8 cellular contexts compared by ENCODE assay signal in the genomic region with DNA sequence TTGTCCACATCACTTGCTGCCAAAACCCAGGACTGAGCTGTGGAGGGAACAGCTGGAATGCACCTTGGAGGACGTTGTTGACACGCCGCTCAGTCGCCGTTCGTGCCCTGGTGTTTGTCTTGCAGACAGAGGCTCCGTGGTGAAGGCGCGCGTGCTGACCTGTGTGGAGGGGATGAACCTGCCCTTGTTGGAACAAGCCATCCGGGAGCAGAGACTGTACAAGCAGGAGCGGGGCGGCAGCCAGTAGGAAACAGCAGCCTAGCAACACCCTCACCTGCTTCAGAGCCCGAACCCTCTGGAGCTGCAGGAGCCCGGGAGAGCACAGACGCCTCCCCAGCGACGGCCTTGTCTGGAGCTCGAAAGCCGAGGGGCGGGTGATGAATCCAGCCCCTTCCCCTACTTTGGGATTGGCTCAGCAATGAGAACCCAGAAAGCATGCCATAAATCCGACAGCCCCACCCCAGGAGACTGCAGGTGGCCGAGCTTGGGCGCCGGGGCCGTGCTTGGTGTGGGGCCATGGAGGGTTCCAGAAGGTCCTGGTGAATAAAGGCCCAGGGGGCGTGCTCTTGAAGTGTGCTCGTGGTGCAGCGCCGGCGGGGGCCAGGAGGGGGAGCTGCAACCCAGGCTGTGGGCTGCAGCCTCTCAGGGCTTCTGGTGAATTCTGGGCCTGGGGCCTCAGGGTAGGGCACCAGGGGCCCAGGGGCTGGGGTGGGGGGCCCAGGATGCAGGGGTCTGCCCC. TPM values are rescaled to one million over a fixed set of nuclear protein-coding genes. Genes with fewer than 3 reads are reported as not detected.
DNase-seq lines count a peak whose midpoint lies in the region; ATAC-seq and TF ChIP-seq lines count a peak whose summit lies in the region.

No MANE protein-coding gene starts in this region.

- H3K27ac Mint-ChIP-seq in CD14-positive monocyte, result peak overlapping the region in 2 of 7 donors; percentile 14 to 23

- no peaks in the 10 kb centered on the region for H3K27me3 ChIP-seq in kidney epithelial cell (ENCODE audit: control insufficient read depth, insufficient read depth, low read length)

- H3K36me3 Mint-ChIP-seq in CD14-positive monocyte, result peaks cover 29 to 52% of the 10 kb centered on the region in 2 donors

- no peaks in the 10 kb centered on the region for H3K36me3 ChIP-seq in kidney epithelial cell (ENCODE audit: control insufficient read depth, insufficient read depth, low read length)

- no peaks in the 10 kb centered on the region for H3K9me3 Mint-ChIP-seq in CD14-positive monocyte

- ATAC-seq in HG02642 (IDR thresholded peaks at IDR 0.05; ENCODE audit: poor library complexity, unreplicated experiment), result peak; percentile 48
- ATAC-seq in GM21619 (IDR thresholded peaks at IDR 0.05; ENCODE audit: unreplicated experiment), result no peak

- no peak overlapping the region for H3K4me3 Mint-ChIP-seq in CD14-positive monocyte

- TF ChIP-seq CTCF in CD14-positive monocyte (IDR thresholded peaks at IDR 0.05) (peak; percentile 88), astrocyte of the spinal cord (IDR thresholded peaks at IDR 0.05; ENCODE audit: low read depth, low read length) (peak; percentile 92), kidney epithelial cell (IDR thresholded peaks at IDR 0.05; ENCODE audit: insufficient read depth, low read length, poor library complexity, severe bottlenecking) (peak; percentile 91)

- DNase-seq in CD14-positive monocyte (ENCODE audit: low spot score) (no peak), T-helper 2 cell (peak in 4 of 5 experiments; percentile 39 to 72 (median 46)), astrocyte of the spinal cord (ENCODE audit: low read depth, low spot score) (no peak), kidney epithelial cell (ENCODE audit: low read depth) (no peak), T1000 (lab: John Stamatoyannopoulos, UW) (no peak)
- peak; percentile 20 for DNase-seq in stimulated activated CD8-positive, alpha-beta memory T cell treated with anti-CD3 and anti-CD28 coated beads, Interleukin-15, amount 100 ng/mL, for 1 hour (ENCODE audit: low read depth)

- peaks cover 0 to 2% (median 0%) of the 10 kb centered on the region in 3 donors for H3K27me3 Mint-ChIP-seq in CD14-positive monocyte (ENCODE audit: low read depth in 3 of 3)

- intact Hi-C loops in CD14-positive monocyte (cut with micrococcal nuclease), result no loop called here

- in situ Hi-C loops in astrocyte of the spinal cord (cut with HindIII; ENCODE audit: low sequenced_read_pairs), result no loop called here

- peaks cover 20% of the 10 kb centered on the region for H3K4me1 Mint-ChIP-seq in CD14-positive monocyte

- H3K4me3 ChIP-seq in astrocyte of the spinal cord (ENCODE audit: low read depth, low read length) (no peak overlapping the region), kidney epithelial cell (ENCODE audit: low read depth, low read length) (no peak overlapping the region)

RNA-seq across cellular contexts. Expression of gene CDK3, which starts 0.5 kb away (rescaled TPM):
- polyA plus RNA-seq in CD14-positive monocyte, result not detected
- total RNA-seq in kidney epithelial cell, result 7.4 and 11.5 TPM in 2 replicates

RNA-seq across cellular contexts. Expression of gene TEN1, which starts 21.1 kb away (rescaled TPM):
- 10 to 100 TPM; 22.4 to 31.3 TPM for polyA plus RNA-seq in CD14-positive monocyte
- 28.9 and 42.0 TPM in 2 replicates for total RNA-seq in kidney epithelial cell

RNA-seq across cellular contexts. Expression of gene ACOX1, which starts 21.2 kb away (rescaled TPM):
- 10 to 100 TPM; 49.2 to 49.7 TPM for polyA plus RNA-seq in CD14-positive monocyte
- 40.1 and 41.1 TPM in 2 replicates for total RNA-seq in kidney epithelial cell

RNA-seq across cellular contexts. Expression of gene EVPL, which starts 26.9 kb away (rescaled TPM):
- not detected for polyA plus RNA-seq in CD14-positive monocyte
- total RNA-seq in kidney epithelial cell, result 8.5 and 8.8 TPM in 2 replicates

RNA-seq across cellular contexts. Expression of gene FBF1, which starts 59.3 kb away (rescaled TPM):
- under 1 TPM; 0.32 to 0.62 TPM for polyA plus RNA-seq in CD14-positive monocyte
- 3.8 and 7.3 TPM in 2 replicates for total RNA-seq in kidney epithelial cell

Comparison
In these comparisons a context has a peak if more than half of its experiments do, and no peak if none do; other contexts are left out.
1. DNase-seq: peak in T-helper 2 cell (4 of 5) and stimulated activated CD8-positive, alpha-beta memory T cell treated with anti-CD3 and anti-CD28 coated beads, Interleukin-15, amount 100 ng/mL, for 1 hour (single experiment); none in CD14-positive monocyte (single experiment), astrocyte of the spinal cord (single experiment), kidney epithelial cell (single experiment) and T1000 (single experiment).
2. Peak in every context shown above with its lines, with median percentiles within 50 percentile points of each other: CTCF ChIP-seq.